ENCODE assay signal across 8 cellular contexts in genomic region chr1:197675475-197676324, GRCh38.
DNase-seq lines count a peak whose midpoint lies in the region; ATAC-seq and TF ChIP-seq lines count a peak whose summit lies in the region.

No MANE protein-coding gene starts in this region.

- H3K36me3 ChIP-seq in ACC112 (ENCODE audit: insufficient read depth, low read length) (no peaks in the 10 kb centered on the region), Loucy (ENCODE audit: insufficient read depth, low read length) (no peaks in the 10 kb centered on the region), right lobe of liver (no peaks in the 10 kb centered on the region)

- H3K4me1 ChIP-seq in ACC112 (ENCODE audit: control insufficient read depth, insufficient read depth, low read length, unreplicated experiment), result peaks cover 29% of the 10 kb centered on the region
- peaks cover 27% of the 10 kb centered on the region for H3K4me1 ChIP-seq in Loucy (ENCODE audit: insufficient read depth, low read length, poor library complexity, severe bottlenecking)
- H3K4me1 ChIP-seq in right lobe of liver, result peaks cover 0 to 21% (median 9%) of the 10 kb centered on the region in 4 donors

- ATAC-seq in right lobe of liver, result peak; percentile 80 to 87 (median 86)
- ATAC-seq in GM21529 (IDR thresholded peaks at IDR 0.05; ENCODE audit: unreplicated experiment), result no peak

- H4K20me1 ChIP-seq in Loucy (ENCODE audit: insufficient read depth, low read length, poor library complexity, severe bottlenecking), result peaks cover 8% of the 10 kb centered on the region

- 10% methylated on average over 6 of the region's 6 CpGs for WGBS in right lobe of liver (ENCODE audit: insufficient coverage, low coverage, low lambda C conversion rate, missing lambda C conversion rate)

- H3K9me2 ChIP-seq in Loucy (replicated peaks; ENCODE audit: low read depth, low read length), result no peaks in the 10 kb centered on the region

- no peak for TF ChIP-seq POLR2A in right lobe of liver (IDR thresholded peaks at IDR 0.05)

- H3K79me2 ChIP-seq in ACC112 (ENCODE audit: control insufficient read depth, insufficient read depth, low read length, unreplicated experiment) (no peaks in the 10 kb centered on the region), Loucy (ENCODE audit: insufficient read depth, low read length) (peaks cover 44% of the 10 kb centered on the region)

- no peak for TF ChIP-seq CTCF in Loucy (conservative IDR thresholded peaks at IDR 0.05; ENCODE audit: low read length)
- TF ChIP-seq CTCF in astrocyte of the spinal cord (IDR thresholded peaks at IDR 0.05; ENCODE audit: low read depth, low read length), result no peak
- TF ChIP-seq CTCF in right lobe of liver (IDR thresholded peaks at IDR 0.05), result no peak

- H2AFZ ChIP-seq in ACC112 (ENCODE audit: low read length, unreplicated experiment) (peak overlapping the region; percentile 52), Loucy (ENCODE audit: low read length) (no peak overlapping the region)

- in situ Hi-C loops in astrocyte of the spinal cord (cut with HindIII; ENCODE audit: low sequenced_read_pairs), result no loop called here

- H3K9me3 ChIP-seq in Loucy (ENCODE audit: insufficient read depth, low read depth, low read length) (no peaks in the 10 kb centered on the region), right lobe of liver (no peaks in the 10 kb centered on the region)

- peak overlapping the region; percentile 75 for H3K4me3 ChIP-seq in ACC112 (ENCODE audit: low read depth, low read length)
- H3K4me3 ChIP-seq in Loucy (ENCODE audit: low read length, poor library complexity, severe bottlenecking), result peak overlapping the region; percentile 39
- peak overlapping the region; percentile 4 for H3K4me3 ChIP-seq in astrocyte of the spinal cord (ENCODE audit: low read depth, low read length)
- peak overlapping the region; percentile 1 to 49 (median 42) for H3K4me3 ChIP-seq in right lobe of liver

- intact Hi-C loops in right lobe of liver (cut with DNase I), result no loop called here

- H3F3A ChIP-seq in Loucy (ENCODE audit: low read depth), result no peaks in the 10 kb centered on the region; the same call in 1 of the 2 replicates

- H3K9ac ChIP-seq in Loucy (ENCODE audit: low read depth, low read length, poor library complexity, severe bottlenecking), result no peak overlapping the region

- H3K27ac ChIP-seq in ACC112 (ENCODE audit: low read depth, low read length), result no peak overlapping the region
- H3K27ac ChIP-seq in right lobe of liver, result peak overlapping the region in 2 of 3 donors; percentile 56 to 80

- DNase-seq in astrocyte of the spinal cord (ENCODE audit: low read depth, low spot score), result no peak
- peak in 2 of 3 donors; percentile 22 to 60 for DNase-seq in right lobe of liver
- DNase-seq in NCI-H526 treated with DMSO at 0.1 percent for 48 hours (lab: John Stamatoyannopoulos, UW), result no peak
- DNase-seq in effector CD4-positive, alpha-beta T cell, result no peak
- no peak for DNase-seq in NCI-H146 (lab: John Stamatoyannopoulos, UW)

- peak overlapping the region; percentile 56 for H3K4me2 ChIP-seq in Loucy (ENCODE audit: low read depth, low read length, poor library complexity, severe bottlenecking)

- H3K27me3 ChIP-seq in ACC112 (ENCODE audit: insufficient read depth, low read length) (no peaks in the 10 kb centered on the region), Loucy (ENCODE audit: insufficient read depth, low read length, poor library complexity, severe bottlenecking) (no peaks in the 10 kb centered on the region), right lobe of liver (no peaks in the 10 kb centered on the region)

Comparison
In these comparisons a context has a peak if more than half of its experiments do, and no peak if none do; other contexts are left out.
1. H3K4me3 ChIP-seq: peak in every context shown above with its lines; median percentile 75 in ACC112; 42 in right lobe of liver; 39 in Loucy; 4 in astrocyte of the spinal cord.
2. DNase-seq: peak in right lobe of liver (2 of 3); none in astrocyte of the spinal cord (single experiment), NCI-H526 treated with DMSO at 0.1 percent for 48 hours (single experiment), effector CD4-positive, alpha-beta T cell (single experiment) and NCI-H146 (single experiment).